14 cellular contexts compared by ENCODE assay signal in the genomic region with DNA sequence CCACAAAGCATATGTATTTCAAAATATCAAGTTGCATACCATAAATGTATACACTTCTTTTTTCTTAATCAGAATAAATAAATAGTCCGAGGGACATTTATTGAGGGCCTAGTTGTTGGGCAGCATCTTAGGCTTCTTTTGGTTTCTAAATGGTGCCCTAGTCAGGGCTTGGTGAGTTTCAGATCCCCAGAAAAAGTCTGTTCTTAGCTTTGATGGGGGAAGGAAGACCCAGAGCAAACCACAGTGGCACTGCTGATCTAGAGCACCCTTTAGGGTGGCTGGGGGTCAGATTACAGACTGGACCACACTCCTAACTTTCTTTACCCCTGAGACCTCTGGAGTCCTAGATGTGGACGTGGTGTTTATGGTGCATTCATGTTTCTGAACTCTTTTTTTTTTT.
DNase-seq lines count a peak whose midpoint lies in the region; ATAC-seq and TF ChIP-seq lines count a peak whose summit lies in the region.
"Had no signal": no experiment of that assay in that cellular context is flagged by ENCODE, and none has a peak within 500 bp of the region (broad histone marks: within the 10 kb centered on the region; RNA-seq: fewer than 3 reads in every experiment).

No MANE protein-coding gene starts in this region.

- CTCF ChIA-PET in activated B cell treated with CpG ODN at 0.5 μM for 24 hours (lab: Charles Lee): interaction anchor here (0.8 to 1.2 kb wide), 2 partner anchors 51 to 203 kb away, joined by 3 to 4 read pairs; no protein-coding TSS in a partner anchor

- no peaks in the 10 kb centered on the region for H3K9me3 Mint-ChIP-seq in activated B cell treated with CpG ODN at 0.5 μM for 24 hours
- H3K9me3 Mint-ChIP-seq: CD4-positive, alpha-beta memory T cell; effector memory CD8-positive, alpha-beta T cell had no signal

- POLR2A ChIA-PET in activated B cell treated with CpG ODN at 0.5 μM for 24 hours (lab: Charles Lee): interaction anchor here (0.6 to 2.3 kb wide), 14 partner anchors 8 to 1291 kb away, joined by 3 to 15 read pairs (median 5); no protein-coding TSS in a partner anchor

- H3K27ac Mint-ChIP-seq in activated B cell treated with CpG ODN at 0.5 μM for 24 hours: peak overlapping the region; percentile 35
- no peak overlapping the region for H3K27ac Mint-ChIP-seq in T-helper 17 cell
- H3K27ac Mint-ChIP-seq: CD4-positive, alpha-beta memory T cell; effector memory CD8-positive, alpha-beta T cell; progenitor cell of endocrine pancreas had no signal

- intact Hi-C loops in activated B cell treated with CpG ODN at 0.5 μM for 24 hours (cut with micrococcal nuclease): loop anchor here (2.0 to 5.0 kb wide), 2 partner anchors 19 to 37 kb away; no protein-coding TSS in a partner anchor

- H3K36me3 Mint-ChIP-seq in activated B cell treated with CpG ODN at 0.5 μM for 24 hours (ENCODE audit: low read depth) (peaks cover 32% of the 10 kb centered on the region), T-helper 17 cell (ENCODE audit: low read depth) (peaks cover 2% of the 10 kb centered on the region)

- no peak for TF ChIP-seq CTCF in activated B cell treated with CpG ODN at 0.5 μM for 24 hours (IDR thresholded peaks at IDR 0.05)

- H3K4me1 Mint-ChIP-seq in activated B cell treated with CpG ODN at 0.5 μM for 24 hours: peaks cover 85% of the 10 kb centered on the region
- peaks cover 5% of the 10 kb centered on the region for H3K4me1 Mint-ChIP-seq in T-helper 17 cell

- H3K27me3 Mint-ChIP-seq in activated B cell treated with CpG ODN at 0.5 μM for 24 hours (no peaks in the 10 kb centered on the region), T-helper 17 cell (no peaks in the 10 kb centered on the region)
- H3K27me3 Mint-ChIP-seq: CD4-positive, alpha-beta memory T cell; effector memory CD8-positive, alpha-beta T cell had no signal

- H3K4me3 Mint-ChIP-seq in activated B cell treated with CpG ODN at 0.5 μM for 24 hours: peak overlapping the region; percentile 19
- H3K4me3 Mint-ChIP-seq in T-helper 17 cell: no peak overlapping the region
- H3K4me3 Mint-ChIP-seq: CD4-positive, alpha-beta memory T cell; effector memory CD8-positive, alpha-beta T cell had no signal

- DNase-seq in activated B cell treated with CpG ODN at 0.5 μM for 24 hours (no peak), HT-29 (ENCODE audit: low spot score) (no peak), SW480 (ENCODE audit: low spot score) (no peak), T-helper 17 cell (no peak)
- no peak for DNase-seq in stimulated activated CD4-positive, alpha-beta T cell treated with anti-CD3 and anti-CD28 coated beads, Interleukin-2, amount 100 ng/mL, for 48 hours
- DNase-seq: activated CD4-positive, alpha-beta T cell treated with anti-CD3 and anti-CD28 coated beads, Interleukin-2, amount 50 U/mL, for 48 hours; CD4-positive, alpha-beta memory T cell; effector memory CD8-positive, alpha-beta T cell; thyroid gland had no signal

- ATAC-seq in GM18861 (IDR thresholded peaks at IDR 0.05; ENCODE audit: unreplicated experiment): peak; percentile 80
- peak; percentile 81 for ATAC-seq in GM21528 (IDR thresholded peaks at IDR 0.05; ENCODE audit: low FRiP score, unreplicated experiment)
- ATAC-seq in HG03196 (IDR thresholded peaks at IDR 0.05; ENCODE audit: unreplicated experiment): peak; percentile 87
- peak; percentile 81 for ATAC-seq in activated B cell treated with CpG ODN at 0.5 μM for 24 hours (ENCODE audit: low read depth)
- no peak for ATAC-seq in T-helper 17 cell
- ATAC-seq: effector memory CD8-positive, alpha-beta T cell; HepG2 had no signal

- H3K9me3 ChIP-seq in T-helper 17 cell (ENCODE audit: control insufficient read depth, low read length, poor library complexity, severe bottlenecking): no peaks in the 10 kb centered on the region
- H3K9me3 ChIP-seq: thyroid gland had no signal
